Comparison of ENCODE assay signal across 8 cellular contexts in the genomic region with DNA sequence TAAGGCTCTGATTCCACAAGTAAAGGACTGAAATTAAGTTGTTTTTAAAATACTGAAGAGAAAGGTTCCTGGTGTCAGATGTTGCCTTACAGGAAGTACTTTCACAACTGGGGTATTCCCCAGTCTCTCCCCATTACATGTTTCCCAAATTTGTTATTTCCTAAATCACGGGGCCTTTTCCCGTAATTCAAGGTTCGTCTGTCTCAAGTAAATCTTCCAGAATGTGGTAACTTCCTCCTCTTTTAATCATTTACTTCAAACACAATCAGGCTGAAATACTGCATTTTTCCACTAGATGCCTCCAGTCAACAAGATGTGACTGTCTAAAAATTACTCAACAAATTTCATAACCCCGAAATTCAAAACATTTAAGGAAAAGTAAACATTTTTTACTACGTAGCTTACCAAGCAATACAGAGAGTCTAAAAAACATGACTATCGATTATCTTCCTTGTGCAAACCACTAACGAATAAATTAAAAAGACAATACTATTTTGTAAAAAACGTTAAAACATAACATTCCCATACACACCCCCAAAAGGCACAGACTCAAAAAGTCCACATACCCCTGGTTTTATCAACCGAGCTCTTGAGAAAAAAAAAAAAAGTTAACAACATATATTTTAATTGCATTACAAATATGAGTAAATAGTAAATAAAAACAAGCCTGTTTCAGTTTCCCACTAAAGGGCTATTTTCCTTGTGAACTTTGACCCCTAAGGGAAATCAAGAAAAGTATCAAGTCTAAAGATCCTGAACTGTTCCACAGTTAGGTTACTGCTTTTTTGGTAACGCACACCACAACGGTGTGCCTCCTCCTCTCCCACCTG. TPM values are rescaled to one million over a fixed set of nuclear protein-coding genes. Genes with fewer than 3 reads are reported as not detected.
A peak's percentile ranks its signal among the peaks of the same experiment; 100 is the strongest.
DNase-seq lines count a peak whose midpoint lies in the region; ATAC-seq and TF ChIP-seq lines count a peak whose summit lies in the region.

No MANE protein-coding gene starts in this region.

- peaks cover 48% of the 10 kb centered on the region for H3K4me1 Mint-ChIP-seq in activated naive CD8-positive, alpha-beta T cell treated with anti-CD3 and anti-CD28 coated beads for 36 hours

- ATAC-seq in HG02970 (IDR thresholded peaks at IDR 0.05; ENCODE audit: low FRiP score, unreplicated experiment) (no peak), GM18519 (IDR thresholded peaks at IDR 0.05; ENCODE audit: low FRiP score, unreplicated experiment) (no peak)

- DNase-seq in Ammon's horn (ENCODE audit: low spot score): peak; percentile 82
- peak; percentile 65 for DNase-seq in NCI-H2171 treated with DMSO at 0.1 percent for 48 hours (lab: John Stamatoyannopoulos, UW)
- DNase-seq in activated naive CD8-positive, alpha-beta T cell treated with anti-CD3 and anti-CD28 coated beads for 36 hours: no peak
- DNase-seq in globus pallidus (ENCODE audit: low spot score): peak; percentile 76
- DNase-seq in putamen (ENCODE audit: low spot score): peak; percentile 64

- peak overlapping the region; percentile 93 for H3K27ac Mint-ChIP-seq in activated naive CD8-positive, alpha-beta T cell treated with anti-CD3 and anti-CD28 coated beads for 36 hours

- H3K27me3 Mint-ChIP-seq in activated naive CD8-positive, alpha-beta T cell treated with anti-CD3 and anti-CD28 coated beads for 36 hours: no peaks in the 10 kb centered on the region

- TF ChIP-seq CTCF in GM12873 (IDR thresholded peaks at IDR 0.05; ENCODE audit: insufficient read depth, low read depth, low read length, missing control alignments): peak; percentile 67

- H3K9me3 Mint-ChIP-seq in activated naive CD8-positive, alpha-beta T cell treated with anti-CD3 and anti-CD28 coated beads for 36 hours: no peaks in the 10 kb centered on the region

- peaks cover 34% of the 10 kb centered on the region for H3K36me3 Mint-ChIP-seq in activated naive CD8-positive, alpha-beta T cell treated with anti-CD3 and anti-CD28 coated beads for 36 hours

- H3K4me3 Mint-ChIP-seq in activated naive CD8-positive, alpha-beta T cell treated with anti-CD3 and anti-CD28 coated beads for 36 hours: peak overlapping the region; percentile 94

RNA-seq across cellular contexts. Expression of gene SOD2, which starts 1.7 kb away (rescaled TPM):
- 100 to 1,000 TPM; 112 to 122 TPM for total RNA-seq in activated naive CD8-positive, alpha-beta T cell treated with anti-CD3 and anti-CD28 coated beads for 36 hours

RNA-seq across cellular contexts. Expression of gene WTAP, which starts 36.0 kb away (rescaled TPM):
- 100 to 1,000 TPM in 1 of 2 experiments, 10 to 100 TPM in 1; 98.3 to 101 TPM for total RNA-seq in activated naive CD8-positive, alpha-beta T cell treated with anti-CD3 and anti-CD28 coated beads for 36 hours
